ENCODE assay signal across 8 cellular contexts in the genomic region with DNA sequence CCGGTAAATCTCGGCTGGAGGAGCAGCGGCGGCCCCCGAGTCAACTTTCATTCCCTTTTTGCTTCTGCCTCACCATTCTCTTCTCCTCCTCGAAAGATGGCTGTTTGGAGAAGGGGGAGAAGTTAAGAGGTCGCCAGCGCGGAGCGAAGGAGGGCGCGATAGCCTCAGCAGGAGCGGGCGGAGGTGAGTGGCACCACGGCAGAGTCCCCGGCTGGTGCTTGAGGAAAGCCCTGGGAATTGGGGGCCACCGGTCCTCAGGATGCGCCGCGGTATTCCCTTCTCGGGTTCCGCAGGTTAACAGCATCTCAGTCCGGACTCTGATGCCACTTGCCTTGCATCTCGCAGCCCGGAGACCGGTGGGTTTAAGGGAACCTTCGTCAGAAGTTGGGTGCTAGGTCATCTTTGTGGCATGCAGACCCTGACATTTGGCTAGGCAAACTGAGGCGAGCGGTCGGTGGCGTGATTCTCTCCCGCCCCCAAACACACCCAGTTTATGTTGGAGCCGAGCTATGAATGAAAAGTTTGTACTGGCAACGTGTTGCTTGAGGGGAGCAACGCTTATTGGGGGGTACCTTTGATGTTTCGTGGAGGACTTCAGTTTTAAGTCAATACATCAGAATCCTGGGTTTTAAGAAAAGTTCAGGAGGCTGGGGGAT. TPM values are rescaled to one million over a fixed set of nuclear protein-coding genes. Genes with fewer than 3 reads are reported as not detected.
A peak's percentile ranks its signal among the peaks of the same experiment; 100 is the strongest.
DNase-seq lines count a peak whose midpoint lies in the region; ATAC-seq and TF ChIP-seq lines count a peak whose summit lies in the region.

No MANE protein-coding gene starts in this region.

- H3K27ac Mint-ChIP-seq in activated CD4-positive, alpha-beta T cell treated with anti-CD3 and anti-CD28 coated beads, Interleukin-2, amount 10 ng/mL, durations not matched to agents 24 days and 14 days: no peak overlapping the region

- H3K9me3 ChIP-seq in WERI-Rb-1 (ENCODE audit: severe bottlenecking) (peaks cover 5% of the 10 kb centered on the region), trophoblast cell (ENCODE audit: insufficient read depth, low read depth, low read length) (peaks cover 6% of the 10 kb centered on the region)

- no peak overlapping the region for H4K91ac ChIP-seq in trophoblast cell (ENCODE audit: low read depth, low read length)

- no peak overlapping the region for H2BK5ac ChIP-seq in trophoblast cell (ENCODE audit: low read depth, low read length, poor library complexity)

- no peak overlapping the region for H3K9ac ChIP-seq in trophoblast cell (ENCODE audit: low read length)

- H3K18ac ChIP-seq in trophoblast cell (ENCODE audit: low read length): no peak overlapping the region

- no peaks in the 10 kb centered on the region for H3K27me3 ChIP-seq in WERI-Rb-1 (ENCODE audit: insufficient read depth, low read depth, severe bottlenecking)
- peaks cover 20% of the 10 kb centered on the region for H3K27me3 ChIP-seq in trophoblast cell (ENCODE audit: insufficient read depth, low read length)

- H3K4me1 ChIP-seq in trophoblast cell (ENCODE audit: control insufficient read depth in 1 of 2, insufficient read depth in 2 of 2, low read length in 2 of 2): peaks cover 2 to 4% of the 10 kb centered on the region in 2 experiments

- H4K8ac ChIP-seq in trophoblast cell (ENCODE audit: low read depth, low read length): no peak overlapping the region

- H3K4me2 ChIP-seq in trophoblast cell (ENCODE audit: low read length): peak overlapping the region; percentile 93

- no peaks in the 10 kb centered on the region for H3K4me1 Mint-ChIP-seq in activated CD4-positive, alpha-beta T cell treated with anti-CD3 and anti-CD28 coated beads, Interleukin-2, amount 10 ng/mL, durations not matched to agents 24 days and 14 days

- no peak overlapping the region for H4K12ac ChIP-seq in trophoblast cell (ENCODE audit: low read depth, low read length)

- H3K27ac ChIP-seq in WERI-Rb-1 (no peak overlapping the region), trophoblast cell (ENCODE audit: low read depth, low read length) (no peak overlapping the region)

- WGBS in trophoblast cell (ENCODE audit: extremely low coverage, insufficient coverage, insufficient read length): no CpG with 5 or more reads among the region's 36 CpGs

- H3K4me3 Mint-ChIP-seq in activated CD4-positive, alpha-beta T cell treated with anti-CD3 and anti-CD28 coated beads, Interleukin-2, amount 10 ng/mL, durations not matched to agents 24 days and 14 days: peak overlapping the region; percentile 65

- no peak overlapping the region for H2BK12ac ChIP-seq in trophoblast cell (ENCODE audit: low read length)

- no peak for TF ChIP-seq CTCF in WERI-Rb-1 (IDR thresholded peaks at IDR 0.05; ENCODE audit: low read depth, low read length)

- H2BK120ac ChIP-seq in trophoblast cell (ENCODE audit: insufficient read depth, low read length, poor library complexity): no peak overlapping the region

- H3K4me3 ChIP-seq in WERI-Rb-1 (ENCODE audit: low read depth, low read length) (peak overlapping the region; percentile 77), trophoblast cell (ENCODE audit: low read depth, low read length) (peak overlapping the region; percentile 63)

- H3K4ac ChIP-seq in trophoblast cell (ENCODE audit: low read depth, low read length): no peak overlapping the region

- intact Hi-C loops in activated CD4-positive, alpha-beta T cell treated with anti-CD3 and anti-CD28 coated beads, Interleukin-2, amount 10 ng/mL, durations not matched to agents 24 days and 14 days (cut with micrococcal nuclease): no loop called here
- intact Hi-C loops in head of caudate nucleus (cut with DNase I): no loop called here

- no peak overlapping the region for H3K14ac ChIP-seq in trophoblast cell (ENCODE audit: low read length)

- H3K79me2 ChIP-seq in trophoblast cell (ENCODE audit: control insufficient read depth, insufficient read depth, low read length, poor library complexity): no peaks in the 10 kb centered on the region

- peaks cover 44% of the 10 kb centered on the region for H3K27me3 Mint-ChIP-seq in activated CD4-positive, alpha-beta T cell treated with anti-CD3 and anti-CD28 coated beads, Interleukin-2, amount 10 ng/mL, durations not matched to agents 24 days and 14 days

- no peak for ATAC-seq in GM21786 (IDR thresholded peaks at IDR 0.05; ENCODE audit: unreplicated experiment)

- H3K36me3 ChIP-seq in WERI-Rb-1: no peaks in the 10 kb centered on the region
- no peaks in the 10 kb centered on the region for H3K36me3 ChIP-seq in trophoblast cell (ENCODE audit: control insufficient read depth in 1 of 2, insufficient read depth in 2 of 2, low read length in 2 of 2)

- no peak overlapping the region for H3K23ac ChIP-seq in trophoblast cell (ENCODE audit: low read length)

- H2AK5ac ChIP-seq in trophoblast cell (ENCODE audit: low read length): no peak overlapping the region

- no peaks in the 10 kb centered on the region for H3K36me3 Mint-ChIP-seq in activated CD4-positive, alpha-beta T cell treated with anti-CD3 and anti-CD28 coated beads, Interleukin-2, amount 10 ng/mL, durations not matched to agents 24 days and 14 days (ENCODE audit: low read depth)

- no peak for DNase-seq in activated CD4-positive, alpha-beta T cell treated with anti-CD3 and anti-CD28 coated beads, Interleukin-2, amount 10 ng/mL, durations not matched to agents 24 days and 14 days
- no peak for DNase-seq in activated CD4-positive, alpha-beta T cell treated with anti-CD3 and anti-CD28 coated beads, Interleukin-2, amount 50 U/mL, for 4 hours
- DNase-seq in WERI-Rb-1: peak; percentile 25
- peak in 28 of 42 donors; percentile 4 to 55 (median 18) for DNase-seq in head of caudate nucleus
- no peak for DNase-seq in trophoblast cell
- no peak for DNase-seq in NCI-H526 treated with DMSO at 0.1 percent for 48 hours (lab: John Stamatoyannopoulos, UW)
- DNase-seq in T-helper 1 cell: no peak

- H3K79me1 ChIP-seq in trophoblast cell (ENCODE audit: low read length): no peaks in the 10 kb centered on the region

- peaks cover 3% of the 10 kb centered on the region for H3K9me3 Mint-ChIP-seq in activated CD4-positive, alpha-beta T cell treated with anti-CD3 and anti-CD28 coated beads, Interleukin-2, amount 10 ng/mL, durations not matched to agents 24 days and 14 days

- H2AFZ ChIP-seq in trophoblast cell (ENCODE audit: insufficient read depth, low read length, poor library complexity): peak overlapping the region; percentile 1

RNA-seq across cellular contexts. Expression of a gene that starts 59.5 kb away (rescaled TPM):
- total RNA-seq in activated CD4-positive, alpha-beta T cell treated with anti-CD3 and anti-CD28 coated beads, Interleukin-2, amount 10 ng/mL, durations not matched to agents 24 days and 14 days: not detected in 2 replicates
- not detected in 2 replicates for polyA plus RNA-seq in trophoblast cell (2013)

Comparison
In these comparisons a context has a peak if more than half of its experiments do, and no peak if none do; other contexts are left out.
1. DNase-seq: peak in WERI-Rb-1 (single experiment) and head of caudate nucleus (28 of 42); none in activated CD4-positive, alpha-beta T cell treated with anti-CD3 and anti-CD28 coated beads, Interleukin-2, amount 10 ng/mL, durations not matched to agents 24 days and 14 days (single experiment), activated CD4-positive, alpha-beta T cell treated with anti-CD3 and anti-CD28 coated beads, Interleukin-2, amount 50 U/mL, for 4 hours (0 of 2), trophoblast cell (0 of 2), NCI-H526 treated with DMSO at 0.1 percent for 48 hours (single experiment) and T-helper 1 cell (0 of 5).